Comparison of ENCODE assay signal across 8 cellular contexts in genomic region chr7:85030893-85031292, GRCh38.
DNase-seq lines count a peak whose midpoint lies in the region; ATAC-seq and TF ChIP-seq lines count a peak whose summit lies in the region.

No MANE protein-coding gene starts in this region.

- peak; percentile 70 for ATAC-seq in GM18867 (IDR thresholded peaks at IDR 0.05; ENCODE audit: unreplicated experiment)
- ATAC-seq in left lung: peak; percentile 50

- no peaks in the 10 kb centered on the region for H3K9me3 ChIP-seq in left lung

- no peaks in the 10 kb centered on the region for H3K27me3 ChIP-seq in left lung

- no peaks in the 10 kb centered on the region for H3K36me3 ChIP-seq in left lung

- TF ChIP-seq CTCF in AG10803 (conservative IDR thresholded peaks at IDR 0.05; ENCODE audit: low read length): peak; percentile 66
- peak; percentile 53 for TF ChIP-seq CTCF in LNCaP clone FGC (IDR thresholded peaks at IDR 0.05; ENCODE audit: control insufficient read depth, extremely low read depth, insufficient read depth)
- TF ChIP-seq CTCF in left lung (IDR thresholded peaks at IDR 0.05): peak in 1 of 2 donors; percentile 47

- H3K27ac ChIP-seq in left lung: no peak overlapping the region

- H3K4me3 ChIP-seq in AG10803 (ENCODE audit: low read length) (no peak overlapping the region), LNCaP clone FGC (ENCODE audit: low read depth, low read length) (no peak overlapping the region), left lung (no peak overlapping the region)

- H3K4me1 ChIP-seq in left lung: no peaks in the 10 kb centered on the region

- DNase-seq in AG10803 (ENCODE audit: low read depth): peak; percentile 71
- DNase-seq in LNCaP clone FGC (ENCODE audit: low read depth): no peak
- peak; percentile 54 for DNase-seq in amniotic epithelial cell (ENCODE audit: low read depth)
- no peak for DNase-seq in left lung
- no peak for DNase-seq in NCI-H128 (lab: John Stamatoyannopoulos, UW; ENCODE audit: unreplicated experiment)
- no peak for DNase-seq in stimulated activated CD8-positive, alpha-beta memory T cell treated with anti-CD3 and anti-CD28 coated beads, Interleukin-4, amount 100 ng/mL, for 48 hours
- no peak for DNase-seq in activated gamma-delta T cell (lab: John Stamatoyannopoulos, UW)

- intact Hi-C loops in left lung (cut with DNase I): loop anchor here in 1 of 2 donors (10.0 kb wide), 1 partner anchor 824 kb away; no protein-coding TSS in a partner anchor

Comparison
In these comparisons a context has a peak if more than half of its experiments do, and no peak if none do; other contexts are left out.
1. DNase-seq: peak in AG10803 (single experiment) and amniotic epithelial cell (single experiment); none in LNCaP clone FGC (single experiment), left lung (0 of 2), NCI-H128 (single experiment), stimulated activated CD8-positive, alpha-beta memory T cell treated with anti-CD3 and anti-CD28 coated beads, Interleukin-4, amount 100 ng/mL, for 48 hours (single experiment) and activated gamma-delta T cell (single experiment).